In the genomic region with DNA sequence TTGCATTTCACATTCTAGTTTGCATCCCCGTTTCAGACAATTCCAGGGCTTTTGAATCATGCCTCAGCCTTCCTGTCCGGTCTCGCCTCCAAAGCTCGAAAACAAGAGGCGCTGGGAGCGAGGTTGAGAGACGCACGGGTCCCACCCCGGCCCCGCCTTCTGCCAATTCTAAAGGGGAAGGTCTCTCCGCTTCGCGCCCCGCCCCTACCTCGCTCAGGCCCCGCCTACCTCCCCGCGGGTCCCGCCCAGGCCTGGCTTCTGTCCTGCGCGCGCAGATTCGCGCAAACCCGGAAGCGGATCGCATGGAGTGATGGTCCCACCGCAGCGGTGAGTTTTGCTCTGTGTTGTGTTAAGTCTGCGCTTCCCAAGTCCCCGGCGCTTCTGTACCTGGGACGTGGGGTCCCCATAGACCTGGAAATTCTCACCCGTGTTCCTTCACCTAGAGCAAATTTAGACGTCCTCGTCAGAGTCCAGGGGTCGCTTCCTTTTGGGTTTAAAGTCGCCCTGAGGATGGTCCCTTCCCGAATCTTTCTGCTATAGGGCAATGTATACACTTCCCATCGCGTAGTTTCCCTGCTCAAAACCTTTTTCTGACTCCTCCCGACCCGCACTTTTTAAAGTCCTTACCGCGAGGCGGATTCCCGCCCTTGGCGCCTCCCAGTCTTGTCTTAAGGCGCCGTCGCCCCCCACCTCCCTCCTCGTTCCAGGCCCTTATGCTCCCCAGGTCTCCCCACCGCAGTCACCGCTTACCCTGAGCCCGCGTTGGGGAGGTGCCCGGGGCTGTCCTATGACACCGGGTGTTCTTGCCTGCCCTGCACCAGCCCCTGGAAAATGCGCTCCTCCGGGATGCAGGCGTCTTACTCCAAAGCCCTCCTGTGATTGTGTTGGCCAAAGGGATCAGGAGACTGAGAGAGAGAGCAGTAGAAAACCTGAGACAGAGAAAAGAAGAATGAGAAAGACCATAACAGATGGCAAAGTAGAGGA, we compare ENCODE assay signal across 8 cellular contexts. TPM values are rescaled to one million over a fixed set of nuclear protein-coding genes. Genes with fewer than 3 reads are reported as not detected.
DNase-seq lines count a peak whose midpoint lies in the region; ATAC-seq and TF ChIP-seq lines count a peak whose summit lies in the region.

A gene (plus strand): TSS at position 284 of the 984 bp plus-strand sequence. CDS start 7,559 bp downstream, outside the sequence.

- no peaks in the 10 kb centered on the region for H3K36me3 ChIP-seq in H7 (replicated peaks; ENCODE audit: control insufficient read depth, insufficient read depth, low read length)
- peaks cover 11% of the 10 kb centered on the region for H3K36me3 ChIP-seq in MG63
- H3K36me3 ChIP-seq in SJCRH30, result peaks cover 6% of the 10 kb centered on the region; the same call in 1 of the 2 replicates
- H3K36me3 ChIP-seq in gastroesophageal sphincter, result peaks cover 0 to 14% of the 10 kb centered on the region in 2 donors

- TF ChIP-seq EP300 in gastroesophageal sphincter (IDR thresholded peaks at IDR 0.05), result no peak

- H3K4me3 ChIP-seq in H7 (ENCODE audit: insufficient read depth, low read depth, low read length) (peak within 1 kb of the TSS; percentile 88), MG63 (peak within 1 kb of the TSS; percentile 69), SJCRH30 (peak within 1 kb of the TSS; percentile 73), gastroesophageal sphincter (peak within 1 kb of the TSS; percentile 68)

- peaks cover 11% of the 10 kb centered on the region for H3K9me3 ChIP-seq in MG63
- no peaks in the 10 kb centered on the region for H3K9me3 ChIP-seq in SJCRH30 (replicated peaks)
- peaks cover 0 to 4% (median 0%) of the 10 kb centered on the region in 3 donors for H3K9me3 ChIP-seq in gastroesophageal sphincter

- no peaks in the 10 kb centered on the region for H3K4me1 ChIP-seq in SJCRH30
- H3K4me1 ChIP-seq in gastroesophageal sphincter, result peaks cover 0 to 18% (median 3%) of the 10 kb centered on the region in 3 donors

- H3K27me3 ChIP-seq in H7 (ENCODE audit: control insufficient read depth, insufficient read depth, low read length) (no peaks in the 10 kb centered on the region), MG63 (no peaks in the 10 kb centered on the region), SJCRH30 (no peaks in the 10 kb centered on the region), gastroesophageal sphincter (peaks cover 5% of the 10 kb centered on the region)

- in situ Hi-C loops in G401 (cut with HindIII; ENCODE audit: low sequenced_read_pairs), result no loop called here

- DNase-seq in G401 (ENCODE audit: low spot score) (peak; percentile 93), H7 (peak; percentile 94), MG63 (peak; percentile 93), SJCRH30 (peak; percentile 94 to 95), non-pigmented ciliary epithelial cell (ENCODE audit: low read depth) (peak; percentile 79), superior temporal gyrus (ENCODE audit: extremely low spot score) (peak; percentile 86)
- DNase-seq in activated naive CD4-positive, alpha-beta T cell (lab: John Stamatoyannopoulos, UW), result peak; percentile 88 to 97 (median 94)

- ATAC-seq in gastroesophageal sphincter, result peak; percentile 100

- no peak for TF ChIP-seq CTCF in gastroesophageal sphincter (IDR thresholded peaks at IDR 0.05)

- TF ChIP-seq POLR2A in gastroesophageal sphincter (IDR thresholded peaks at IDR 0.05), result peak in 1 of 2 donors; percentile 48

- WGBS in gastroesophageal sphincter (ENCODE audit: low coverage in 1 of 2), 2 donors, result 0% methylated on average over 8 to 24 of the region's 61 CpGs

- H3K27ac ChIP-seq in SJCRH30, result peak within 1 kb of the TSS; percentile 55
- peak within 1 kb of the TSS; percentile 51 to 85 (median 82) for H3K27ac ChIP-seq in gastroesophageal sphincter

RNA-seq across cellular contexts. Expression of the gene that starts here (rescaled TPM):
- total RNA-seq in G401 (2014; rRNA removed; shearing (Covaris generic)), result 10.0 and 11.5 TPM in 2 replicates
- total RNA-seq in H7 (2014; rRNA removed; shearing (Covaris generic)), result 9.9 and 17.1 TPM in 2 replicates
- total RNA-seq in MG63 (2014; rRNA removed; shearing (Covaris generic); ENCODE audit: low replicate concordance), result 2.6 and 11.8 TPM in 2 replicates
- 13.6 TPM in 2 replicates for total RNA-seq in SJCRH30 (2014; rRNA removed; shearing (Covaris generic))
- 10 to 100 TPM in 2 of 4 donors, 1 to 10 TPM in 2; 5.2 to 11.5 (median 8.6) TPM for total RNA-seq in gastroesophageal sphincter

Comparison
In these comparisons a context has a peak if more than half of its experiments do, and no peak if none do; other contexts are left out.
1. Peak in every context shown above with its lines: DNase-seq, ATAC-seq, H3K4me3 ChIP-seq and H3K27ac ChIP-seq.